ENCODE assay signal across 23 cellular contexts in the genomic region with DNA sequence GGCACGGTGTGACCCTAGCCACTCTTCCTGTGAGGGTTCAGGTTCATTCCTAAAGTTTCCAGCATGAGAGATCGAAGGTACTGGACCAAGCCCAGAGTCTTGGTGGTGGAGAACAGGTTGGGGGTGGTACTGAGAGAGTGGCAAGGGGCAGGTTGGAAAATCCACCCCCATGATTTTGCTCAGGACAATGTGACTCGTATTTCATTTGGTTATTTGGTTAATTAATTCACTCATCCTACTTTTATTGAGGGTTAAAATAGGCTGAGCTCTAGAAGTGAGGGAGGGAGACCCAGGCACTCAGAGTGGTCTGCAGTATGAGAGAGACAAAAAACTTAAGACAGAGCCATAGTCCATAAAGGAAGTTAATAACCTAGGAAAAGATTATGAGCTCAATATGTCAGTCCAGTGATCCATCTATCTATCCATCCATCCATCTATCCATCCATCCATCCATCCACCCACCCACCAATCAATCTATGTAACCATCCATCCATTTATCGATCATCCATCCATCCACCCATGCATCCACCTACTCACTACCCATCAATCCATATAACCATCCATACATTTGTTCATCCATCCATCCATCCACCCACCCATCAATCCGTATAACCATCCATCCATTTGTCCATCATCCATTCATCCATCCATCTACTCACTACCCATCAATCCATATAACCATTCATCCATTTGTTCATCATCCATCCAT. TPM values are rescaled to one million over a fixed set of nuclear protein-coding genes. Genes with fewer than 3 reads are reported as not detected.
A peak's percentile ranks its signal among the peaks of the same experiment; 100 is the strongest.
DNase-seq lines count a peak whose midpoint lies in the region; ATAC-seq, FAIRE-seq and TF ChIP-seq lines count a peak whose summit lies in the region.
"Had no signal": no experiment of that assay in that cellular context is flagged by ENCODE, and none has a peak within 500 bp of the region (broad histone marks: within the 10 kb centered on the region; RNA-seq: fewer than 3 reads in every experiment).

No MANE protein-coding gene starts in this region.

- H4K20me1 ChIP-seq in IMR-90 (ENCODE audit: insufficient read depth, low read length) (no peaks in the 10 kb centered on the region), H1 (replicated peaks in 1 of 2; ENCODE audit: control insufficient read depth in 1 of 2, insufficient read depth in 2 of 2, low read length in 2 of 2) (peaks cover 0 to 5% of the 10 kb centered on the region in 2 experiments)

- no peak for TF ChIP-seq CTCF in IMR-90 (conservative IDR thresholded peaks at IDR 0.05; ENCODE audit: low read depth, low read length)
- no peak for TF ChIP-seq CTCF in H1 (IDR thresholded peaks at IDR 0.05; ENCODE audit: control extremely low read depth in 1 of 3, insufficient read depth in 1 of 3, low read depth in 1 of 3, low read length in 3 of 3)

- no peak overlapping the region for H3K56ac ChIP-seq in IMR-90 (ENCODE audit: extremely low read depth, insufficient read depth, low read length)
- peak overlapping the region; percentile 88 for H3K56ac ChIP-seq in H1 (replicated peaks; ENCODE audit: insufficient read length, low read depth, low read length)

- H2BK12ac ChIP-seq in H1 (ENCODE audit: low read depth, low read length) = no peak overlapping the region

- peaks cover 8% of the 10 kb centered on the region; the same call in 1 of the 2 replicates for H3K23me2 ChIP-seq in H1 (ENCODE audit: low read depth, low read length)

- H3K9me1 ChIP-seq in IMR-90 (ENCODE audit: insufficient read depth, low read length) = no peaks in the 10 kb centered on the region

- H2BK5ac ChIP-seq in IMR-90 (ENCODE audit: low read depth, low read length, poor library complexity, severe bottlenecking) = peak overlapping the region; percentile 46
- H2BK5ac ChIP-seq in H1 (ENCODE audit: low read depth, low read length) = no peak overlapping the region

- H3K27ac ChIP-seq in IMR-90 (ENCODE audit: insufficient read depth, low read length) = no peak overlapping the region
- no peak overlapping the region for H3K27ac ChIP-seq in H1 (ENCODE audit: low read depth, low read length)
- H3K27ac ChIP-seq: GM23248 had no signal

- dilution Hi-C loops in IMR-90 (cut with HindIII; ENCODE audit: low sequenced_read_pairs, unreplicated experiment) = no loop called here

- TF ChIP-seq POLR2A in IMR-90 (IDR thresholded peaks at IDR 0.05; ENCODE audit: low read depth, low read length) (no peak), H1 (IDR thresholded peaks at IDR 0.05; ENCODE audit: control extremely low read depth in 1 of 2, low read depth in 2 of 2, low read length in 2 of 2) (no peak)

- H3K14ac ChIP-seq in IMR-90 (replicated peaks; ENCODE audit: low read depth, low read length) (no peak overlapping the region), H1 (ENCODE audit: insufficient read length) (no peak overlapping the region)

- H2AK5ac ChIP-seq in IMR-90 (ENCODE audit: low read depth, low read length) (no peak overlapping the region), H1 (ENCODE audit: low read depth, low read length) (no peak overlapping the region)

- H2AK9ac ChIP-seq in IMR-90 (replicated peaks; ENCODE audit: low read depth, low read length, poor library complexity) = no peak overlapping the region

- TF ChIP-seq RAD21 in IMR-90 (IDR thresholded peaks at IDR 0.05; ENCODE audit: low read length) = no peak
- no peak for TF ChIP-seq RAD21 in H1 (IDR thresholded peaks at IDR 0.05 in 1 of 2, conservative IDR thresholded peaks at IDR 0.05 in 1 of 2; ENCODE audit: low read depth in 2 of 2, low read length in 2 of 2)

- POLR2A ChIA-PET in IMR-90 (lab: Charles Lee; ENCODE audit: unreplicated experiment) (no interaction called here), H1 (lab: Charles Lee; ENCODE audit: partially characterized antibody) (no interaction called here)

- H4K91ac ChIP-seq in IMR-90 (ENCODE audit: insufficient read depth, low read depth, low read length) = no peak overlapping the region
- no peak overlapping the region for H4K91ac ChIP-seq in H1 (replicated peaks; ENCODE audit: insufficient read length, low read length)

- no peak overlapping the region for H3K4me3 ChIP-seq in IMR-90 (ENCODE audit: insufficient read depth, low read depth, low read length)
- H3K4me3 ChIP-seq in H1 (ENCODE audit: extremely low read depth in 1 of 4, insufficient read depth in 2 of 4, low read depth in 3 of 4, low read length in 4 of 4) = no peak overlapping the region
- H3K4me3 ChIP-seq: GM23248 had no signal

- DNase-seq in IMR-90 = no peak
- no peak for DNase-seq in H1 (ENCODE audit: low read depth in 1 of 2, low spot score in 2 of 2)
- DNase-seq in urothelium cell line (ENCODE audit: low spot score) = no peak
- no peak for DNase-seq in DMS 273 treated with DMSO at 0.1 percent for 48 hours (lab: John Stamatoyannopoulos, UW)
- DNase-seq: C1 segment of cervical spinal cord; Calu3; CD4-positive, alpha-beta memory T cell; COR-L47; DMS153; DND-41; GM23248; H9; HFFc6 had no signal

- H3K23ac ChIP-seq in IMR-90 (ENCODE audit: low read depth, low read length) (no peak overlapping the region), H1 (ENCODE audit: insufficient read length) (no peak overlapping the region)

- BruUV-seq in IMR-90 (replicated peaks; lab: Mats Ljungman, UMichigan) = no TSS peak

- intact Hi-C loops in IMR-90 (cut with micrococcal nuclease) = no loop called here

- H3K4me1 ChIP-seq in IMR-90 (ENCODE audit: control insufficient read depth, insufficient read depth, low read length) (no peaks in the 10 kb centered on the region), H1 (replicated peaks in 1 of 4; ENCODE audit: control insufficient read depth in 3 of 4, insufficient read depth in 4 of 4, low read length in 3 of 4) (no peaks in the 10 kb centered on the region)

- TF ChIP-seq EP300 in H1 (IDR thresholded peaks at IDR 0.05; ENCODE audit: borderline replicate concordance in 1 of 2, low read depth in 2 of 2, low read length in 2 of 2) = no peak

- in situ Hi-C loops in IMR-90 (cut with MboI; ENCODE audit: low sequenced_read_pairs) = no loop called here

- no peak overlapping the region for H4K5ac ChIP-seq in IMR-90 (ENCODE audit: low read depth, low read length)
- no peak overlapping the region for H4K5ac ChIP-seq in H1 (ENCODE audit: insufficient read length, low read depth, low read length)

- 44 to 100% methylated on average over 1 to 2 of the region's 5 CpGs for WGBS in IMR-90 (ENCODE audit: extremely low coverage in 2 of 2, insufficient read length in 1 of 2), 2 experiments
- WGBS in H1 (ENCODE audit: extremely low coverage in 1 of 2, insufficient coverage in 1 of 2, insufficient read length in 1 of 2, insufficient replicate concordance in 2 of 2, low coverage in 1 of 2, low lambda C conversion rate in 2 of 2, missing lambda C conversion rate in 1 of 2), 2 experiments = 80 to 100% methylated on average over 2 to 5 of the region's 5 CpGs

- H2AFZ ChIP-seq in IMR-90 (replicated peaks; ENCODE audit: low read length, poor library complexity) (no peak overlapping the region), H1 (ENCODE audit: low read length) (no peak overlapping the region)
- H2AFZ ChIP-seq: GM23248 had no signal

- H3K79me1 ChIP-seq in IMR-90 (ENCODE audit: low read depth in 1 of 2, low read length in 2 of 2) = no peaks in the 10 kb centered on the region
- no peaks in the 10 kb centered on the region for H3K79me1 ChIP-seq in H1 (ENCODE audit: low read depth, low read length)

- ATAC-seq in IMR-90 (ENCODE audit: low read depth) = no peak
- no peak for ATAC-seq in GM18858 (IDR thresholded peaks at IDR 0.05; ENCODE audit: unreplicated experiment)
- no peak for ATAC-seq in HG03354 (IDR thresholded peaks at IDR 0.05; ENCODE audit: poor library complexity, severe bottlenecking, unreplicated experiment)
- ATAC-seq: HCT116 had no signal

- no peaks in the 10 kb centered on the region for H3K79me2 ChIP-seq in H1 (ENCODE audit: control insufficient read depth in 1 of 2, insufficient read depth in 2 of 2, low read length in 2 of 2)

- no peak overlapping the region for H4K8ac ChIP-seq in IMR-90 (ENCODE audit: low read depth in 2 of 2, low read length in 2 of 2)
- H4K8ac ChIP-seq in H1 (ENCODE audit: extremely low read depth, insufficient read depth, low read length) = no peak overlapping the region

- CTCF ChIA-PET in IMR-90 (lab: Yijun Ruan, JAX) (no interaction called here), H1 (lab: Charles Lee; ENCODE audit: partially characterized antibody) (interaction anchor here (1.0 kb wide), 1 partner anchor 19 kb away, joined by 3 read pairs; no protein-coding TSS in a partner anchor)

- no peak overlapping the region for H3K4ac ChIP-seq in IMR-90 (ENCODE audit: low read depth, low read length)
- H3K4ac ChIP-seq in H1 (replicated peaks; ENCODE audit: insufficient read length, low read depth, low read length) = no peak overlapping the region

- H3K36me3 ChIP-seq in IMR-90 (ENCODE audit: control insufficient read depth, insufficient read depth, low read length) = no peaks in the 10 kb centered on the region
- no peaks in the 10 kb centered on the region for H3K36me3 ChIP-seq in H1 (ENCODE audit: control insufficient read depth in 2 of 4, insufficient read depth in 4 of 4, low read length in 3 of 4)

- no peaks in the 10 kb centered on the region for H3K9me3 ChIP-seq in IMR-90 (ENCODE audit: control insufficient read depth, insufficient read depth, low read length)
- no peaks in the 10 kb centered on the region for H3K9me3 ChIP-seq in H1 (ENCODE audit: insufficient read depth in 2 of 2, low read depth in 1 of 2, low read length in 1 of 2)

- H2BK20ac ChIP-seq in IMR-90 (ENCODE audit: low read depth, low read length) (no peak overlapping the region), H1 (ENCODE audit: low read length) (no peak overlapping the region)

- FAIRE-seq in H1 (lab: Jason Lieb, UNC) = no peak
- peak; percentile 67 for FAIRE-seq in urothelium cell line (lab: Jason Lieb, UNC)
- FAIRE-seq: G401.6, GM12892, GM19239 had no signal

- no peak overlapping the region for H3K4me2 ChIP-seq in IMR-90 (ENCODE audit: low read depth, low read length)
- H3K4me2 ChIP-seq in H1 (ENCODE audit: insufficient read depth in 1 of 2, low read depth in 2 of 2, low read length in 2 of 2) = no peak overlapping the region

- H3K27me3 ChIP-seq in IMR-90 (ENCODE audit: control insufficient read depth, insufficient read depth, low read length) (no peaks in the 10 kb centered on the region), H1 (replicated peaks in 1 of 4; ENCODE audit: control insufficient read depth in 3 of 4, extremely low read depth in 1 of 4, insufficient read depth in 3 of 4, low read length in 3 of 4) (no peaks in the 10 kb centered on the region)

- no peak overlapping the region for H3K9ac ChIP-seq in IMR-90 (ENCODE audit: low read depth, low read length)
- no peak overlapping the region for H3K9ac ChIP-seq in H1 (replicated peaks in 1 of 4; ENCODE audit: extremely low read depth in 1 of 4, low read depth in 3 of 4, low read length in 3 of 4)
- H3K9ac ChIP-seq: GM23248 had no signal

- H2BK15ac ChIP-seq in IMR-90 (ENCODE audit: low read depth, low read length) = no peak overlapping the region
- no peak overlapping the region for H2BK15ac ChIP-seq in H1 (ENCODE audit: low read length)

- no peak overlapping the region for H3K18ac ChIP-seq in IMR-90 (ENCODE audit: low read depth, low read length)
- H3K18ac ChIP-seq in H1 (ENCODE audit: extremely low read depth, low read length) = no peak overlapping the region

- no peak overlapping the region for H2BK120ac ChIP-seq in IMR-90 (ENCODE audit: low read depth, low read length)
- no peak overlapping the region for H2BK120ac ChIP-seq in H1 (replicated peaks; ENCODE audit: low read depth, low read length)

RNA-seq across cellular contexts. Expression of gene BPIFB6, which starts 6.7 kb away (rescaled TPM):
- not detected in 2 replicates for total RNA-seq in IMR-90 (2012; rRNA removed)
- polyA plus RNA-seq in IMR-90 (2012; rRNA removed) (not detected in 2 replicates), H1 (2011; rRNA removed) (not detected in 2 replicates)
- polyA plus RNA-seq in IMR-90 (2012; cell fraction: cytosol; rRNA removed) = not detected in 2 replicates
- not detected in 2 replicates for polyA plus RNA-seq in IMR-90 (2012; cell fraction: nucleus; rRNA removed; ENCODE audit: low replicate concordance)
- total RNA-seq in H1 (2021; fragmentation: NEBNext Ultra II Directional; extraction: Animal tissue kit (Norgen Biotek cat#: 25700)) = not detected in 2 replicates
- not detected for polyA plus RNA-seq in H1 (2011; cell fraction: cytosol; rRNA removed)
- polyA plus RNA-seq in H1 (2011; cell fraction: nucleus; rRNA removed) = not detected
- not detected in 4 replicates for polyA plus RNA-seq in H1 (2012, experiment 1 of 2)
- not detected for polyA plus RNA-seq in H1 (2012, experiment 2 of 2)
- polyA plus RNA-seq in H1 (2013, experiment 1 of 2) = not detected
- not detected for polyA plus RNA-seq in H1 (2013, experiment 2 of 2)
- polyA minus RNA-seq in H1 (2011; rRNA and poly(A)+ RNA removed) = not detected in 2 replicates
- not detected for polyA minus RNA-seq in H1 (2011; cell fraction: cytosol; rRNA and poly(A)+ RNA removed)
- not detected for polyA minus RNA-seq in H1 (2011; cell fraction: nucleus; rRNA and poly(A)+ RNA removed)
- total RNA-seq: A172; A673; Calu3; CD4-positive, alpha-beta memory T cell; GM23248; H4; H9; HFFc6 had no signal
- polyA plus RNA-seq: BJ; CD4-positive, alpha-beta memory T cell; GM23248 had no signal

RNA-seq across cellular contexts. Expression of gene BPIFB2, which starts 17.3 kb away (rescaled TPM):
- not detected in 2 replicates for total RNA-seq in IMR-90 (2012; rRNA removed)
- polyA plus RNA-seq in IMR-90 (2012; rRNA removed) (not detected in 2 replicates), H1 (2011; rRNA removed) (not detected in 2 replicates)
- polyA plus RNA-seq in IMR-90 (2012; cell fraction: cytosol; rRNA removed) = not detected in 2 replicates
- not detected in 2 replicates for polyA plus RNA-seq in IMR-90 (2012; cell fraction: nucleus; rRNA removed; ENCODE audit: low replicate concordance)
- total RNA-seq in H1 (2021; fragmentation: NEBNext Ultra II Directional; extraction: Animal tissue kit (Norgen Biotek cat#: 25700)) = not detected in 2 replicates
- polyA plus RNA-seq in H1 (2011; cell fraction: cytosol; rRNA removed) = 0.62 TPM
- polyA plus RNA-seq in H1 (2011; cell fraction: nucleus; rRNA removed) = not detected
- polyA plus RNA-seq in H1 (2012, experiment 1 of 2) = not detected in 4 replicates
- 0.13 TPM for polyA plus RNA-seq in H1 (2012, experiment 2 of 2)
- polyA plus RNA-seq in H1 (2013, experiment 1 of 2) = not detected
- not detected for polyA plus RNA-seq in H1 (2013, experiment 2 of 2)
- 0.15 TPM in 1 of 2 replicates, not detected in the other for polyA minus RNA-seq in H1 (2011; rRNA and poly(A)+ RNA removed)
- not detected for polyA minus RNA-seq in H1 (2011; cell fraction: cytosol; rRNA and poly(A)+ RNA removed)
- not detected for polyA minus RNA-seq in H1 (2011; cell fraction: nucleus; rRNA and poly(A)+ RNA removed)
- total RNA-seq: A172; A673; Calu3; CD4-positive, alpha-beta memory T cell; GM23248; H4; H9; HFFc6 had no signal
- polyA plus RNA-seq: BJ; CD4-positive, alpha-beta memory T cell; GM23248 had no signal

RNA-seq across cellular contexts. Expression of gene SUN5, which starts 20.5 kb away (rescaled TPM):
- total RNA-seq in IMR-90 (2012; rRNA removed) = not detected in 2 replicates
- polyA plus RNA-seq in IMR-90 (2012; rRNA removed) (not detected in 2 replicates), H1 (2011; rRNA removed) (not detected in 2 replicates)
- polyA plus RNA-seq in IMR-90 (2012; cell fraction: cytosol; rRNA removed) = not detected in 2 replicates
- polyA plus RNA-seq in IMR-90 (2012; cell fraction: nucleus; rRNA removed; ENCODE audit: low replicate concordance) = not detected in 2 replicates
- total RNA-seq in H1 (2021; fragmentation: NEBNext Ultra II Directional; extraction: Animal tissue kit (Norgen Biotek cat#: 25700)) = not detected in 2 replicates
- not detected for polyA plus RNA-seq in H1 (2011; cell fraction: cytosol; rRNA removed)
- polyA plus RNA-seq in H1 (2011; cell fraction: nucleus; rRNA removed) = not detected
- polyA plus RNA-seq in H1 (2012, experiment 1 of 2) = not detected in 4 replicates
- not detected for polyA plus RNA-seq in H1 (2012, experiment 2 of 2)
- not detected for polyA plus RNA-seq in H1 (2013, experiment 1 of 2)
- not detected for polyA plus RNA-seq in H1 (2013, experiment 2 of 2)
- polyA minus RNA-seq in H1 (2011; rRNA and poly(A)+ RNA removed) = not detected in 2 replicates
- not detected for polyA minus RNA-seq in H1 (2011; cell fraction: cytosol; rRNA and poly(A)+ RNA removed)
- not detected for polyA minus RNA-seq in H1 (2011; cell fraction: nucleus; rRNA and poly(A)+ RNA removed)
- total RNA-seq: A172; A673; Calu3; CD4-positive, alpha-beta memory T cell; GM23248; H4; H9; HFFc6 had no signal
- polyA plus RNA-seq: BJ; CD4-positive, alpha-beta memory T cell; GM23248 had no signal

RNA-seq across cellular contexts. Expression of gene BPIFB3, which starts 28.9 kb away (rescaled TPM):
- not detected in 2 replicates for total RNA-seq in IMR-90 (2012; rRNA removed)
- polyA plus RNA-seq in IMR-90 (2012; rRNA removed) = not detected in 2 replicates
- not detected in 2 replicates for polyA plus RNA-seq in IMR-90 (2012; cell fraction: cytosol; rRNA removed)
- polyA plus RNA-seq in IMR-90 (2012; cell fraction: nucleus; rRNA removed; ENCODE audit: low replicate concordance) = not detected in 2 replicates
- total RNA-seq in H1 (2021; fragmentation: NEBNext Ultra II Directional; extraction: Animal tissue kit (Norgen Biotek cat#: 25700)) = not detected in 2 replicates
- 0.16 TPM in 1 of 2 replicates, not detected in the other for polyA plus RNA-seq in H1 (2011; rRNA removed)
- polyA plus RNA-seq in H1 (2011; cell fraction: cytosol; rRNA removed) = not detected
- 0.31 TPM for polyA plus RNA-seq in H1 (2011; cell fraction: nucleus; rRNA removed)
- not detected in 4 replicates for polyA plus RNA-seq in H1 (2012, experiment 1 of 2)
- not detected for polyA plus RNA-seq in H1 (2012, experiment 2 of 2)
- not detected for polyA plus RNA-seq in H1 (2013, experiment 1 of 2)
- not detected for polyA plus RNA-seq in H1 (2013, experiment 2 of 2)
- polyA minus RNA-seq in H1 (2011; rRNA and poly(A)+ RNA removed) = not detected in 2 replicates
- not detected for polyA minus RNA-seq in H1 (2011; cell fraction: cytosol; rRNA and poly(A)+ RNA removed)
- not detected for polyA minus RNA-seq in H1 (2011; cell fraction: nucleus; rRNA and poly(A)+ RNA removed)
- total RNA-seq: A172; A673; Calu3; CD4-positive, alpha-beta memory T cell; GM23248; H4; H9; HFFc6 had no signal
- polyA plus RNA-seq: BJ; CD4-positive, alpha-beta memory T cell; GM23248 had no signal

RNA-seq across cellular contexts. Expression of gene BPIFB4, which starts 54.7 kb away (rescaled TPM):
- total RNA-seq in IMR-90 (2012; rRNA removed) = not detected in 2 replicates
- polyA plus RNA-seq in IMR-90 (2012; rRNA removed) = not detected in 2 replicates
- not detected in 2 replicates for polyA plus RNA-seq in IMR-90 (2012; cell fraction: cytosol; rRNA removed)
- not detected in 2 replicates for polyA plus RNA-seq in IMR-90 (2012; cell fraction: nucleus; rRNA removed; ENCODE audit: low replicate concordance)
- not detected in 2 replicates for total RNA-seq in H1 (2021; fragmentation: NEBNext Ultra II Directional; extraction: Animal tissue kit (Norgen Biotek cat#: 25700))
- polyA plus RNA-seq in H1 (2011; rRNA removed) = 0.17 TPM in 1 of 2 replicates, not detected in the other
- not detected for polyA plus RNA-seq in H1 (2011; cell fraction: cytosol; rRNA removed)
- 0.31 TPM for polyA plus RNA-seq in H1 (2011; cell fraction: nucleus; rRNA removed)
- polyA plus RNA-seq in H1 (2012, experiment 1 of 2) = 0.11 TPM in 1 of 4 replicates, not detected in the others
- polyA plus RNA-seq in H1 (2012, experiment 2 of 2) = not detected
- polyA plus RNA-seq in H1 (2013, experiment 1 of 2) = not detected
- polyA plus RNA-seq in H1 (2013, experiment 2 of 2) = 0.11 TPM
- not detected in 2 replicates for polyA minus RNA-seq in H1 (2011; rRNA and poly(A)+ RNA removed)
- not detected for polyA minus RNA-seq in H1 (2011; cell fraction: cytosol; rRNA and poly(A)+ RNA removed)
- polyA minus RNA-seq in H1 (2011; cell fraction: nucleus; rRNA and poly(A)+ RNA removed) = not detected
- total RNA-seq: A172; A673; Calu3; CD4-positive, alpha-beta memory T cell; GM23248; H4; H9; HFFc6 had no signal
- polyA plus RNA-seq: BJ; CD4-positive, alpha-beta memory T cell; GM23248 had no signal
